In the genomic region with DNA sequence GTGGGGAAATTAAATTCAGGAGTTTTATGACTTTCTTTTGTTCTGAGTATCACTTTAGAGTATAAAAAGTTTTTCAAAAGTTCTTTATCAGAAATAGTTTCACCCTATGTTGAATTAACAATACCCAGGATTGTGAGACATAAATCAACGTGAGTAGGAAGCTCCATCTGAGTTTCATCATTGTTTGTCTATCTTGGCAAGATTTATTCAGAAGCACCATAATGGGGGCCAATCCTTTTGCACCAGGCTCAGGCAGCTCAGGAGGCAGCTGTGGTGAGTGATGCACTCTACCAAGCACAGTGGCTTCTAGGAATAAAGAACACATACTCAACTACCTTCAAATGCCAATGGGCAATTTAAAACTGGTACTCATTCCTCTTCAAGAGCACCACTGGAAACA, we compare ENCODE assay signal across 3 cellular contexts.
TF ChIP-seq lines count a peak whose summit lies in the region.

No MANE protein-coding gene starts in this region.

TF ChIP-seq in SK-N-SH treated with all-trans-retinoic acid at 6 μM for 48 hours, 23 proteins besides CTCF, POLR2A, EP300 and RAD21:
- TF ChIP-seq GLIS3 (CRISPR knock-in tag; IDR thresholded peaks at IDR 0.05), result no peak
TF ChIP-seq in SK-N-SH treated with all-trans-retinoic acid at 6 μM for 48 hours: peak in this region for 0.

TF ChIP-seq in SK-N-SH, 30 proteins besides CTCF, POLR2A, EP300 and RAD21:
- TF ChIP-seq, protein P1, sequence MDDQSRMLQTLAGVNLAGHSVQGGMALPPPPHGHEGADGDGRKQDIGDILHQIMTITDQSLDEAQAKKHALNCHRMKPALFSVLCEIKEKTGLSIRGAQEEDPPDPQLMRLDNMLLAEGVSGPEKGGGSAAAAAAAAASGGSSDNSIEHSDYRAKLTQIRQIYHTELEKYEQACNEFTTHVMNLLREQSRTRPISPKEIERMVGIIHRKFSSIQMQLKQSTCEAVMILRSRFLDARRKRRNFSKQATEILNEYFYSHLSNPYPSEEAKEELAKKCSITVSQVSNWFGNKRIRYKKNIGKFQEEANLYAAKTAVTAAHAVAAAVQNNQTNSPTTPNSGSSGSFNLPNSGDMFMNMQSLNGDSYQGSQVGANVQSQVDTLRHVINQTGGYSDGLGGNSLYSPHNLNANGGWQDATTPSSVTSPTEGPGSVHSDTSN (IDR thresholded peaks at IDR 0.05), result no peak

TF ChIP-seq in HEK293, 187 proteins besides CTCF, POLR2A, EP300 and RAD21:
- TF ChIP-seq, protein P2, sequence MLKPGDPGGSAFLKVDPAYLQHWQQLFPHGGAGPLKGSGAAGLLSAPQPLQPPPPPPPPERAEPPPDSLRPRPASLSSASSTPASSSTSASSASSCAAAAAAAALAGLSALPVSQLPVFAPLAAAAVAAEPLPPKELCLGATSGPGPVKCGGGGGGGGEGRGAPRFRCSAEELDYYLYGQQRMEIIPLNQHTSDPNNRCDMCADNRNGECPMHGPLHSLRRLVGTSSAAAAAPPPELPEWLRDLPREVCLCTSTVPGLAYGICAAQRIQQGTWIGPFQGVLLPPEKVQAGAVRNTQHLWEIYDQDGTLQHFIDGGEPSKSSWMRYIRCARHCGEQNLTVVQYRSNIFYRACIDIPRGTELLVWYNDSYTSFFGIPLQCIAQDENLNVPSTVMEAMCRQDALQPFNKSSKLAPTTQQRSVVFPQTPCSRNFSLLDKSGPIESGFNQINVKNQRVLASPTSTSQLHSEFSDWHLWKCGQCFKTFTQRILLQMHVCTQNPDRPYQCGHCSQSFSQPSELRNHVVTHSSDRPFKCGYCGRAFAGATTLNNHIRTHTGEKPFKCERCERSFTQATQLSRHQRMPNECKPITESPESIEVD (tag by site-specific recombination; IDR thresholded peaks at IDR 0.05), result peak; percentile 62
- peak; percentile 55 for TF ChIP-seq ZNF335 (tag by site-specific recombination; conservative IDR thresholded peaks at IDR 0.05)
- TF ChIP-seq OSR2 (tag by site-specific recombination; IDR thresholded peaks at IDR 0.05), result peak; percentile 18; the same call in 1 of the 2 replicates
- TF ChIP-seq, protein P3, sequence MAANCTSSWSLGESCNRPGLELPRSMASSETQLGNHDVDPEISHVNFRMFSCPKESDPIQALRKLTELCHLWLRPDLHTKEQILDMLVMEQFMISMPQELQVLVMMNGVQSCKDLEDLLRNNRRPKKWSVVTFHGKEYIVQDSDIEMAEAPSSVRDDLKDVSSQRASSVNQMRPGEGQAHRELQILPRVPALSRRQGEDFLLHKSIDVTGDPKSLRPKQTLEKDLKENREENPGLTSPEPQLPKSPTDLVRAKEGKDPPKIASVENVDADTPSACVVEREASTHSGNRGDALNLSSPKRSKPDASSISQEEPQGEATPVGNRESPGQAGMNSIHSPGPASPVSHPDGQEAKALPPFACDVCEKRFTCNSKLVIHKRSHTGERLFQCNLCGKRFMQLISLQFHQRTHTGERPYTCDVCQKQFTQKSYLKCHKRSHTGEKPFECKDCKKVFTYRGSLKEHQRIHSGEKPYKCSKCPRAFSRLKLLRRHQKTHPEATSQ (tag by site-specific recombination; IDR thresholded peaks at IDR 0.05), result no peak
- TF ChIP-seq ZBTB48 (tag by site-specific recombination; IDR thresholded peaks at IDR 0.05), result no peak
- TF ChIP-seq, protein P4, sequence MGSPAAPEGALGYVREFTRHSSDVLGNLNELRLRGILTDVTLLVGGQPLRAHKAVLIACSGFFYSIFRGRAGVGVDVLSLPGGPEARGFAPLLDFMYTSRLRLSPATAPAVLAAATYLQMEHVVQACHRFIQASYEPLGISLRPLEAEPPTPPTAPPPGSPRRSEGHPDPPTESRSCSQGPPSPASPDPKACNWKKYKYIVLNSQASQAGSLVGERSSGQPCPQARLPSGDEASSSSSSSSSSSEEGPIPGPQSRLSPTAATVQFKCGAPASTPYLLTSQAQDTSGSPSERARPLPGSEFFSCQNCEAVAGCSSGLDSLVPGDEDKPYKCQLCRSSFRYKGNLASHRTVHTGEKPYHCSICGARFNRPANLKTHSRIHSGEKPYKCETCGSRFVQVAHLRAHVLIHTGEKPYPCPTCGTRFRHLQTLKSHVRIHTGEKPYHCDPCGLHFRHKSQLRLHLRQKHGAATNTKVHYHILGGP (tag by site-specific recombination; IDR thresholded peaks at IDR 0.05), result peak; percentile 68
- TF ChIP-seq ZNF350 (tag by site-specific recombination; IDR thresholded peaks at IDR 0.05), result no peak
- TF ChIP-seq ZBTB17 (tag by site-specific recombination; IDR thresholded peaks at IDR 0.05), result no peak
- TF ChIP-seq ZNF555 (tag by site-specific recombination; conservative IDR thresholded peaks at IDR 0.05), result no peak
